36 cellular contexts compared by ENCODE assay signal in the genomic region with DNA sequence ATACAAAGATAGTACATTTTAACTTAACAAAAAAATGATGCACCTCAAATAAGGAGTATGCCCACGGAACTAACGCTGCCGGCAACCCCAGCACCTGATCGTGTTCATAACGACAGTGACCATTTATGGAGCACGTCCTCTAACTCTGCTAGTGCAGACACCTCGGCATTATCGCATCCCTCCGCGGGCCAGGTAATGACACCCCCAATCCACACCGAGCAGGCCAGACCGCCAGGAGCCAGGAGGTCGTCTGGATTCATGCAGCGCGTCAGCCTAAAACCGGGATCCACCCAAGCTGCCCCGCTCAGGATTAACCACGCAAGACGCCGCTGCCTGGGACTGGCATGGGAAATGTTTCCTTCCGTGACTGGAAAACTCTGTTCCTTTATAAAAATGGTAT. TPM values are rescaled to one million over a fixed set of nuclear protein-coding genes. Genes with fewer than 3 reads are reported as not detected.
"Had no signal": no experiment of that assay in that cellular context is flagged by ENCODE, and none has a peak within 500 bp of the region (broad histone marks: within the 10 kb centered on the region; RNA-seq: fewer than 3 reads in every experiment).

No MANE protein-coding gene starts in this region.

- DNase-seq: activated B cell treated with CpG ODN at 0.5 μM for 24 hours; activated CD4-positive, alpha-beta memory T cell treated with anti-CD3 and anti-CD28 coated beads, Interleukin-2, amount 10 ng/mL, durations not matched to agents 7 days and 5 days; activated CD4-positive, alpha-beta T cell treated with anti-CD3 and anti-CD28 coated beads for 4 hours; activated CD4-positive, alpha-beta T cell treated with anti-CD3 and anti-CD28 coated beads, Interleukin-2, amount 10 ng/mL, durations not matched to agents 24 days and 14 days; activated CD4-positive, alpha-beta T cell treated with anti-CD3 and anti-CD28 coated beads, Interleukin-2, amount 50 U/mL, for 1 hour; activated CD4-positive, alpha-beta T cell treated with anti-CD3 and anti-CD28 coated beads, Interleukin-2, amount 50 U/mL, for 4 hours; activated CD4-positive, CD25-positive, alpha-beta regulatory T cell treated with anti-CD3 and anti-CD28 coated beads, Interleukin-2, amount 50 U/mL, for 72 hours; activated CD8-positive, alpha-beta memory T cell treated with anti-CD3 and anti-CD28 coated beads for 24 hours; activated CD8-positive, alpha-beta memory T cell treated with anti-CD3 and anti-CD28 coated beads, Interleukin-2, amount 10 ng/mL, durations not matched to agents 7 days and 5 days; activated CD8-positive, alpha-beta memory T cell treated with anti-CD3 and anti-CD28 coated beads, Interleukin-2, amount 50 U/mL, for 48 hours; activated CD8-positive, alpha-beta T cell treated with anti-CD3 and anti-CD28 coated beads, Interleukin-2, amount 10 ng/mL, durations not matched to agents 7 days and 5 days; activated effector memory CD4-positive, alpha-beta T cell treated with Interleukin-2 at 50 U/mL for 16 hours; activated gamma-delta T cell; activated naive CD4-positive, alpha-beta T cell treated with anti-CD3 and anti-CD28 coated beads, Interleukin-2, amount 10 ng/mL, durations not matched to agents 7 days and 5 days; activated naive CD4-positive, alpha-beta T cell treated with Interleukin-2 at 50 U/mL for 16 hours; activated naive CD8-positive, alpha-beta T cell treated with anti-CD3 and anti-CD28 coated beads, Interleukin-2, amount 50 U/mL, for 24 hours; activated T-cell treated with anti-CD3 and anti-CD28 coated beads, Interleukin-2, amount 50 U/mL, for 24 hours; activated T-cell treated with anti-CD3 and anti-CD28 coated beads, Interleukin-2, amount 50 U/mL, for 48 hours; amygdala; caudate nucleus; SW 1271; T-helper 1 cell; T-helper 2 cell; T-helper 9 cell had no signal

- H3K9me3 ChIP-seq: ascending aorta had no signal

- H3K27ac ChIP-seq: ascending aorta, cardiac muscle cell, VCaP had no signal

- H3K36me3 Mint-ChIP-seq: activated CD8-positive, alpha-beta memory T cell treated with anti-CD3 and anti-CD28 coated beads, Interleukin-2, amount 10 ng/mL, durations not matched to agents 7 days and 5 days; activated naive CD4-positive, alpha-beta T cell treated with anti-CD3 and anti-CD28 coated beads, Interleukin-2, amount 10 ng/mL, durations not matched to agents 7 days and 5 days; activated naive CD4-positive, alpha-beta T cell treated with anti-CD3 and anti-CD28 coated beads, Interleukin-2, amount 50 U/mL, for 24 hours; activated naive CD8-positive, alpha-beta T cell; activated naive CD8-positive, alpha-beta T cell treated with anti-CD3 and anti-CD28 coated beads, Interleukin-2, amount 10 ng/mL, durations not matched to agents 7 days and 5 days; brain had no signal

- H3K4me3 Mint-ChIP-seq: activated B cell treated with CpG ODN at 0.5 μM for 24 hours; activated CD4-positive, alpha-beta memory T cell treated with anti-CD3 and anti-CD28 coated beads, Interleukin-2, amount 10 ng/mL, durations not matched to agents 7 days and 5 days; activated CD4-positive, alpha-beta T cell treated with anti-CD3 and anti-CD28 coated beads, Interleukin-2, amount 10 ng/mL, durations not matched to agents 24 days and 14 days; activated CD8-positive, alpha-beta memory T cell treated with anti-CD3 and anti-CD28 coated beads, Interleukin-2, amount 10 ng/mL, durations not matched to agents 7 days and 5 days; activated CD8-positive, alpha-beta T cell treated with anti-CD3 and anti-CD28 coated beads, Interleukin-2, amount 10 ng/mL, durations not matched to agents 7 days and 5 days; activated naive CD4-positive, alpha-beta T cell treated with anti-CD3 and anti-CD28 coated beads, Interleukin-2, amount 10 ng/mL, durations not matched to agents 7 days and 5 days; activated naive CD4-positive, alpha-beta T cell treated with anti-CD3 and anti-CD28 coated beads, Interleukin-2, amount 50 U/mL, for 24 hours; activated naive CD8-positive, alpha-beta T cell; activated naive CD8-positive, alpha-beta T cell treated with anti-CD3 and anti-CD28 coated beads, Interleukin-2, amount 10 ng/mL, durations not matched to agents 7 days and 5 days; activated naive CD8-positive, alpha-beta T cell treated with anti-CD3 and anti-CD28 coated beads, Interleukin-2, amount 50 U/mL, for 24 hours; activated T-cell treated with anti-CD3 and anti-CD28 coated beads, Interleukin-2, amount 50 U/mL, for 24 hours; brain; T-helper 1 cell treated with Interleukin-12 subunit alpha and Interleukin-12 subunit beta and Interleukin-4 antibody, amounts not matched to agents 30 μg/mL and 1 μg/mL, for 36 hours; T-helper 2 cell treated with Interferon-gamma antibody and Interleukin-4, amounts not matched to agents 5 μg/mL and 100 μg/mL, for 36 hours had no signal

- ATAC-seq: activated CD8-positive, alpha-beta memory T cell treated with anti-CD3 and anti-CD28 coated beads, Interleukin-2, amount 10 ng/mL, durations not matched to agents 7 days and 5 days; activated CD8-positive, alpha-beta T cell treated with anti-CD3 and anti-CD28 coated beads, Interleukin-2, amount 10 ng/mL, durations not matched to agents 7 days and 5 days; activated naive CD8-positive, alpha-beta T cell treated with anti-CD3 and anti-CD28 coated beads, Interleukin-2, amount 50 U/mL, for 24 hours had no signal

- H3K27ac Mint-ChIP-seq: activated B cell treated with CpG ODN at 0.5 μM for 24 hours; activated CD4-positive, alpha-beta memory T cell treated with anti-CD3 and anti-CD28 coated beads, Interleukin-2, amount 10 ng/mL, durations not matched to agents 7 days and 5 days; activated CD4-positive, alpha-beta T cell treated with anti-CD3 and anti-CD28 coated beads, Interleukin-2, amount 10 ng/mL, durations not matched to agents 24 days and 14 days; activated CD8-positive, alpha-beta memory T cell treated with anti-CD3 and anti-CD28 coated beads, Interleukin-2, amount 10 ng/mL, durations not matched to agents 7 days and 5 days; activated CD8-positive, alpha-beta T cell treated with anti-CD3 and anti-CD28 coated beads, Interleukin-2, amount 10 ng/mL, durations not matched to agents 7 days and 5 days; activated naive CD4-positive, alpha-beta T cell treated with anti-CD3 and anti-CD28 coated beads, Interleukin-2, amount 10 ng/mL, durations not matched to agents 7 days and 5 days; activated naive CD4-positive, alpha-beta T cell treated with anti-CD3 and anti-CD28 coated beads, Interleukin-2, amount 50 U/mL, for 24 hours; activated naive CD8-positive, alpha-beta T cell; activated naive CD8-positive, alpha-beta T cell treated with anti-CD3 and anti-CD28 coated beads, Interleukin-2, amount 10 ng/mL, durations not matched to agents 7 days and 5 days; activated naive CD8-positive, alpha-beta T cell treated with anti-CD3 and anti-CD28 coated beads, Interleukin-2, amount 50 U/mL, for 24 hours; activated T-cell treated with anti-CD3 and anti-CD28 coated beads, Interleukin-2, amount 50 U/mL, for 24 hours; activated T-helper 2 cell treated with anti-CD3 and anti-CD28 coated beads, Interferon-gamma antibody, Interleukin-2, Interleukin-4, amounts not matched to agents 10 μg/mL and 5 μg/mL and 100 μg/mL, durations not matched to agents 14 hours and 24 hours and 36 hours; T-helper 1 cell treated with Interleukin-12 subunit alpha and Interleukin-12 subunit beta and Interleukin-4 antibody, amounts not matched to agents 30 μg/mL and 1 μg/mL, for 36 hours; T-helper 2 cell treated with Interferon-gamma antibody and Interleukin-4, amounts not matched to agents 5 μg/mL and 100 μg/mL, for 36 hours had no signal

- H3K4me3 ChIP-seq: ascending aorta, cardiac muscle cell had no signal

- H3K27me3 ChIP-seq: ascending aorta, cardiac muscle cell had no signal

- H3K9me3 Mint-ChIP-seq: activated B cell treated with CpG ODN at 0.5 μM for 24 hours; activated T-cell treated with anti-CD3 and anti-CD28 coated beads, Interleukin-2, amount 50 U/mL, for 24 hours; T-helper 2 cell treated with Interferon-gamma antibody and Interleukin-4, amounts not matched to agents 5 μg/mL and 100 μg/mL, for 36 hours had no signal

- H3K4me1 ChIP-seq: ascending aorta had no signal

- FAIRE-seq: bronchial epithelial cell, TTC549 had no signal

- H3K27me3 Mint-ChIP-seq: activated B cell treated with CpG ODN at 0.5 μM for 24 hours; activated CD4-positive, alpha-beta memory T cell treated with anti-CD3 and anti-CD28 coated beads, Interleukin-2, amount 10 ng/mL, durations not matched to agents 7 days and 5 days; activated CD4-positive, alpha-beta T cell treated with anti-CD3 and anti-CD28 coated beads, Interleukin-2, amount 10 ng/mL, durations not matched to agents 24 days and 14 days; activated naive CD8-positive, alpha-beta T cell treated with anti-CD3 and anti-CD28 coated beads, Interleukin-2, amount 10 ng/mL, durations not matched to agents 7 days and 5 days had no signal

- H3K36me3 ChIP-seq: ascending aorta, cardiac muscle cell had no signal

- H3K4me1 Mint-ChIP-seq: activated B cell treated with CpG ODN at 0.5 μM for 24 hours; activated naive CD4-positive, alpha-beta T cell treated with anti-CD3 and anti-CD28 coated beads, Interleukin-2, amount 10 ng/mL, durations not matched to agents 7 days and 5 days; activated naive CD8-positive, alpha-beta T cell treated with anti-CD3 and anti-CD28 coated beads, Interleukin-2, amount 10 ng/mL, durations not matched to agents 7 days and 5 days had no signal

RNA-seq across cellular contexts. Expression of a gene that starts 34.1 kb away (rescaled TPM):
- total RNA-seq: activated B cell treated with CpG ODN at 0.5 μM for 24 hours; activated CD8-positive, alpha-beta T cell treated with anti-CD3 and anti-CD28 coated beads, Interleukin-2, amount 10 ng/mL, durations not matched to agents 7 days and 5 days; activated naive CD8-positive, alpha-beta T cell treated with anti-CD3 and anti-CD28 coated beads, Interleukin-2, amount 10 ng/mL, durations not matched to agents 7 days and 5 days; ascending aorta had no signal
